1 cellular context compared by ENCODE assay signal in the genomic region with DNA sequence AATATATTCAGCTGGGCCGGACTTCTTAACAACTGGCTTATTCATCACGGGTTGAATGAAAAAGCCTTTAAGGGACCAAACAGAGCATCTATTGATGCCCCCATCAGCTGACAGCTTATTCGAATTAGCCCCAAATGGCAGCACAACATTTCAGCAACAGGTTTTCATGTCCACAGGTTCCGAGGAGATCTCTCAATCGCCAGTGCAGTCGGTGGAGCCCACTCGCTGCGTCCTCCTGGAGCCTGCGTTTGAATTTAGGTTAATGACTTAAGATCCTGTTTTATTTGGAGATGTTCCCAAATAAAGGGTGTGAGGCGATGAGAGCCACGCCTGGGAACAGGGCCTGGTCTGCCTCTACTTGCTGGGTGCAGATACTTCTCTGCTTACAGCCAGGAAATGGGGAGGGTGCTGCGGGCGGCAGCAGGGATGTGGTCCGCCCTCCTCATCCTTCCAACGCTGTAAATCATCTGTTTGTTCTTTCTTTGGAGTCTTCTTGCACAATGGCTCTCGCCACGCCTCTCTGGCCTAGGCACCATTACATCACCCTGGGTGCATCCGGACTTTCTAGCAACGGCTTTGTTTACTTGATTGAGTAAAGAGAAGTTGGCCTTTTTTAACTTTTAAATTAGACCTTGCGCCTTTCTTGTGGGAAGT.
TF ChIP-seq lines count a peak whose summit lies in the region.

No MANE protein-coding gene starts in this region.

TF ChIP-seq in HepG2, 621 proteins besides CTCF, POLR2A, EP300 and RAD21 (continued from another document and continues in another):
- TF ChIP-seq, protein P1, sequence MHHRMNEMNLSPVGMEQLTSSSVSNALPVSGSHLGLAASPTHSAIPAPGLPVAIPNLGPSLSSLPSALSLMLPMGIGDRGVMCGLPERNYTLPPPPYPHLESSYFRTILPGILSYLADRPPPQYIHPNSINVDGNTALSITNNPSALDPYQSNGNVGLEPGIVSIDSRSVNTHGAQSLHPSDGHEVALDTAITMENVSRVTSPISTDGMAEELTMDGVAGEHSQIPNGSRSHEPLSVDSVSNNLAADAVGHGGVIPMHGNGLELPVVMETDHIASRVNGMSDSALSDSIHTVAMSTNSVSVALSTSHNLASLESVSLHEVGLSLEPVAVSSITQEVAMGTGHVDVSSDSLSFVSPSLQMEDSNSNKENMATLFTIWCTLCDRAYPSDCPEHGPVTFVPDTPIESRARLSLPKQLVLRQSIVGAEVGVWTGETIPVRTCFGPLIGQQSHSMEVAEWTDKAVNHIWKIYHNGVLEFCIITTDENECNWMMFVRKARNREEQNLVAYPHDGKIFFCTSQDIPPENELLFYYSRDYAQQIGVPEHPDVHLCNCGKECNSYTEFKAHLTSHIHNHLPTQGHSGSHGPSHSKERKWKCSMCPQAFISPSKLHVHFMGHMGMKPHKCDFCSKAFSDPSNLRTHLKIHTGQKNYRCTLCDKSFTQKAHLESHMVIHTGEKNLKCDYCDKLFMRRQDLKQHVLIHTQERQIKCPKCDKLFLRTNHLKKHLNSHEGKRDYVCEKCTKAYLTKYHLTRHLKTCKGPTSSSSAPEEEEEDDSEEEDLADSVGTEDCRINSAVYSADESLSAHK (CRISPR knock-in tag; IDR thresholded peaks at IDR 0.05; ENCODE audit: borderline replicate concordance), result peak; percentile 26; the same call in 1 of the 2 replicates
- TF ChIP-seq MBNL3 (CRISPR knock-in tag; conservative IDR thresholded peaks at IDR 0.05) (no peak), NFE2 (CRISPR knock-in tag; IDR thresholded peaks at IDR 0.05) (no peak), MAF1 (CRISPR knock-in tag; IDR thresholded peaks at IDR 0.05; ENCODE audit: borderline replicate concordance) (no peak), SAFB2 (CRISPR knock-in tag; IDR thresholded peaks at IDR 0.05; ENCODE audit: borderline replicate concordance, low read depth) (peak; percentile 88; the same call in 1 of the 2 replicates), ZNF121 (CRISPR knock-in tag; IDR thresholded peaks at IDR 0.05) (peak; percentile 63; the same call in 1 of the 2 replicates), STAG1 (CRISPR knock-in tag; IDR thresholded peaks at IDR 0.05) (peak; percentile 41), NONO (IDR thresholded peaks at IDR 0.05) (no peak), NONO (CRISPR knock-in tag; conservative IDR thresholded peaks at IDR 0.05) (peak; percentile 90), ZNF282 (IDR thresholded peaks at IDR 0.05; ENCODE audit: partially characterized antibody) (no peak), NR2C2 (CRISPR knock-in tag; IDR thresholded peaks at IDR 0.05; ENCODE audit: borderline replicate concordance) (peak; percentile 73; the same call in 1 of the 2 replicates), NR2F1 (CRISPR knock-in tag; IDR thresholded peaks at IDR 0.05) (peak; percentile 67 to 83; a peak in 2 of 4 replicates), ZNF644 (CRISPR knock-in tag; IDR thresholded peaks at IDR 0.05; ENCODE audit: low read depth) (peak; percentile 96), TBX2 (CRISPR knock-in tag; IDR thresholded peaks at IDR 0.05; ENCODE audit: borderline replicate concordance) (peak; percentile 99), REPIN1 (CRISPR knock-in tag; IDR thresholded peaks at IDR 0.05; ENCODE audit: borderline replicate concordance, low read depth) (peak; percentile 96), KLF9 (CRISPR knock-in tag; IDR thresholded peaks at IDR 0.05; ENCODE audit: low read depth) (peak; percentile 98), ZNF850 (CRISPR knock-in tag; conservative IDR thresholded peaks at IDR 0.05) (no peak), MZF1 (CRISPR knock-in tag; IDR thresholded peaks at IDR 0.05; ENCODE audit: borderline replicate concordance) (0 out of 2 replicates have a peak, but pooled peaks have one; percentile 68)
- TF ChIP-seq, protein P2, sequence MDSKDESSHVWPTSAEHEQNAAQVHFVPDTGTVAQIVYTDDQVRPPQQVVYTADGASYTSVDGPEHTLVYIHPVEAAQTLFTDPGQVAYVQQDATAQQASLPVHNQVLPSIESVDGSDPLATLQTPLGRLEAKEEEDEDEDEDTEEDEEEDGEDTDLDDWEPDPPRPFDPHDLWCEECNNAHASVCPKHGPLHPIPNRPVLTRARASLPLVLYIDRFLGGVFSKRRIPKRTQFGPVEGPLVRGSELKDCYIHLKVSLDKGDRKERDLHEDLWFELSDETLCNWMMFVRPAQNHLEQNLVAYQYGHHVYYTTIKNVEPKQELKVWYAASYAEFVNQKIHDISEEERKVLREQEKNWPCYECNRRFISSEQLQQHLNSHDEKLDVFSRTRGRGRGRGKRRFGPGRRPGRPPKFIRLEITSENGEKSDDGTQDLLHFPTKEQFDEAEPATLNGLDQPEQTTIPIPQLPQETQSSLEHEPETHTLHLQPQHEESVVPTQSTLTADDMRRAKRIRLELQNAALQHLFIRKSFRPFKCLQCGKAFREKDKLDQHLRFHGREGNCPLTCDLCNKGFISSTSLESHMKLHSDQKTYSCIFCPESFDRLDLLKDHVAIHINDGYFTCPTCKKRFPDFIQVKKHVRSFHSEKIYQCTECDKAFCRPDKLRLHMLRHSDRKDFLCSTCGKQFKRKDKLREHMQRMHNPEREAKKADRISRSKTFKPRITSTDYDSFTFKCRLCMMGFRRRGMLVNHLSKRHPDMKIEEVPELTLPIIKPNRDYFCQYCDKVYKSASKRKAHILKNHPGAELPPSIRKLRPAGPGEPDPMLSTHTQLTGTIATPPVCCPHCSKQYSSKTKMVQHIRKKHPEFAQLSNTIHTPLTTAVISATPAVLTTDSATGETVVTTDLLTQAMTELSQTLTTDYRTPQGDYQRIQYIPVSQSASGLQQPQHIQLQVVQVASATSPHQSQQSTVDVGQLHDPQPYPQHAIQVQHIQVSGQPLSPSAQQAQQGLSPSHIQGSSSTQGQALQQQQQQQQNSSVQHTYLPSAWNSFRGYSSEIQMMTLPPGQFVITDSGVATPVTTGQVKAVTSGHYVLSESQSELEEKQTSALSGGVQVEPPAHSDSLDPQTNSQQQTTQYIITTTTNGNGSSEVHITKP (CRISPR knock-in tag; IDR thresholded peaks at IDR 0.05; ENCODE audit: low read depth), result peak; percentile 91
- TF ChIP-seq, protein P3, sequence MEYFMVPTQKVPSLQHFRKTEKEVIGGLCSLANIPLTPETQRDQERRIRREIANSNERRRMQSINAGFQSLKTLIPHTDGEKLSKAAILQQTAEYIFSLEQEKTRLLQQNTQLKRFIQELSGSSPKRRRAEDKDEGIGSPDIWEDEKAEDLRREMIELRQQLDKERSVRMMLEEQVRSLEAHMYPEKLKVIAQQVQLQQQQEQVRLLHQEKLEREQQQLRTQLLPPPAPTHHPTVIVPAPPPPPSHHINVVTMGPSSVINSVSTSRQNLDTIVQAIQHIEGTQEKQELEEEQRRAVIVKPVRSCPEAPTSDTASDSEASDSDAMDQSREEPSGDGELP (IDR thresholded peaks at IDR 0.05; ENCODE audit: borderline replicate concordance, low read depth), result peak; percentile 96
- TF ChIP-seq, protein P4, sequence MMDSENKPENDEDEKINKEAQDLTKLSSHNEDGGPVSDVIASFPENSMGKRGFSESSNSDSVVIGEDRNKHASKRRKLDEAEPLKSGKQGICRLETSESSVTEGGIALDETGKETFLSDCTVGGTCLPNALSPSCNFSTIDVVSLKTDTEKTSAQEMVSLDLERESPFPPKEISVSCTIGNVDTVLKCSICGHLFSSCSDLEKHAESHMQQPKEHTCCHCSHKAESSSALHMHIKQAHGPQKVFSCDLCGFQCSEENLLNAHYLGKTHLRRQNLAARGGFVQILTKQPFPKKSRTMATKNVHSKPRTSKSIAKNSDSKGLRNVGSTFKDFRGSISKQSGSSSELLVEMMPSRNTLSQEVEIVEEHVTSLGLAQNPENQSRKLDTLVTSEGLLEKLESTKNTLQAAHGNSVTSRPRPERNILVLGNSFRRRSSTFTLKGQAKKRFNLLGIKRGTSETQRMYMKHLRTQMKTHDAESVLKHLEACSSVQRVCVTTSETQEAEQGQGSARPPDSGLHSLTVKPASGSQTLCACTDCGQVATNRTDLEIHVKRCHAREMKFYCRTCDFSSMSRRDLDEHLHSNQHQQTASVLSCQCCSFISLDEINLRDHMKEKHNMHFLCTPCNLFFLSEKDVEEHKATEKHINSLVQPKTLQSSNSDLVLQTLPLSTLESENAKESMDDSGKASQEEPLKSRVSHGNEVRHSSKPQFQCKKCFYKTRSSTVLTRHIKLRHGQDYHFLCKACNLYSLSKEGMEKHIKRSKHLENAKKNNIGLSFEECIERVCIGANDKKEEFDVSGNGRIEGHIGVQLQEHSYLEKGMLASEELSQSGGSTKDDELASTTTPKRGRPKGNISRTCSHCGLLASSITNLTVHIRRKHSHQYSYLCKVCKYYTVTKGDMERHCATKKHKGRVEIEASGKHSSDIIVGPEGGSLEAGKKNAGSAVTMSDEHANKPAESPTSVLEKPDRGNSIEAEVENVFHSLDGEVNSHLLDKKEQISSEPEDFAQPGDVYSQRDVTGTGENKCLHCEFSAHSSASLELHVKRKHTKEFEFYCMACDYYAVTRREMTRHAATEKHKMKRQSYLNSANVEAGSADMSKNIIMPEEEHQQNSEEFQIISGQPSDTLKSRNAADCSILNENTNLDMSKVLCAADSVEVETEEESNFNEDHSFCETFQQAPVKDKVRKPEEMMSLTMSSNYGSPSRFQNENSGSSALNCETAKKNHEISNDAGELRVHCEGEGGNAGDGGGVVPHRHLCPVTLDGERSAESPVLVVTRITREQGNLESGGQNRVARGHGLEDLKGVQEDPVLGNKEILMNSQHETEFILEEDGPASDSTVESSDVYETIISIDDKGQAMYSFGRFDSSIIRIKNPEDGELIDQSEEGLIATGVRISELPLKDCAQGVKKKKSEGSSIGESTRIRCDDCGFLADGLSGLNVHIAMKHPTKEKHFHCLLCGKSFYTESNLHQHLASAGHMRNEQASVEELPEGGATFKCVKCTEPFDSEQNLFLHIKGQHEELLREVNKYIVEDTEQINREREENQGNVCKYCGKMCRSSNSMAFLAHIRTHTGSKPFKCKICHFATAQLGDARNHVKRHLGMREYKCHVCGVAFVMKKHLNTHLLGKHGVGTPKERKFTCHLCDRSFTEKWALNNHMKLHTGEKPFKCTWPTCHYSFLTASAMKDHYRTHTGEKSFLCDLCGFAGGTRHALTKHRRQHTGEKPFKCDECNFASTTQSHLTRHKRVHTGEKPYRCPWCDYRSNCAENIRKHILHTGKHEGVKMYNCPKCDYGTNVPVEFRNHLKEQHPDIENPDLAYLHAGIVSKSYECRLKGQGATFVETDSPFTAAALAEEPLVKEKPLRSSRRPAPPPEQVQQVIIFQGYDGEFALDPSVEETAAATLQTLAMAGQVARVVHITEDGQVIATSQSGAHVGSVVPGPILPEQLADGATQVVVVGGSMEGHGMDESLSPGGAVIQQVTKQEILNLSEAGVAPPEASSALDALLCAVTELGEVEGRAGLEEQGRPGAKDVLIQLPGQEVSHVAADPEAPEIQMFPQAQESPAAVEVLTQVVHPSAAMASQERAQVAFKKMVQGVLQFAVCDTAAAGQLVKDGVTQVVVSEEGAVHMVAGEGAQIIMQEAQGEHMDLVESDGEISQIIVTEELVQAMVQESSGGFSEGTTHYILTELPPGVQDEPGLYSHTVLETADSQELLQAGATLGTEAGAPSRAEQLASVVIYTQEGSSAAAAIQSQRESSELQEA (CRISPR knock-in tag; IDR thresholded peaks at IDR 0.05; ENCODE audit: not compliant biosample characterization), result peak; percentile 58
- TF ChIP-seq, protein P5, sequence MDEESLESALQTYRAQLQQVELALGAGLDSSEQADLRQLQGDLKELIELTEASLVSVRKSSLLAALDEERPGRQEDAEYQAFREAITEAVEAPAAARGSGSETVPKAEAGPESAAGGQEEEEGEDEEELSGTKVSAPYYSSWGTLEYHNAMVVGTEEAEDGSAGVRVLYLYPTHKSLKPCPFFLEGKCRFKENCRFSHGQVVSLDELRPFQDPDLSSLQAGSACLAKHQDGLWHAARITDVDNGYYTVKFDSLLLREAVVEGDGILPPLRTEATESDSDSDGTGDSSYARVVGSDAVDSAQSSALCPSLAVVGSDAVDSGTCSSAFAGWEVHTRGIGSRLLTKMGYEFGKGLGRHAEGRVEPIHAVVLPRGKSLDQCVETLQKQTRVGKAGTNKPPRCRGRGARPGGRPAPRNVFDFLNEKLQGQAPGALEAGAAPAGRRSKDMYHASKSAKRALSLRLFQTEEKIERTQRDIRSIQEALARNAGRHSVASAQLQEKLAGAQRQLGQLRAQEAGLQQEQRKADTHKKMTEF (CRISPR knock-in tag; IDR thresholded peaks at IDR 0.05), result peak; percentile 100
- TF ChIP-seq, protein P6, sequence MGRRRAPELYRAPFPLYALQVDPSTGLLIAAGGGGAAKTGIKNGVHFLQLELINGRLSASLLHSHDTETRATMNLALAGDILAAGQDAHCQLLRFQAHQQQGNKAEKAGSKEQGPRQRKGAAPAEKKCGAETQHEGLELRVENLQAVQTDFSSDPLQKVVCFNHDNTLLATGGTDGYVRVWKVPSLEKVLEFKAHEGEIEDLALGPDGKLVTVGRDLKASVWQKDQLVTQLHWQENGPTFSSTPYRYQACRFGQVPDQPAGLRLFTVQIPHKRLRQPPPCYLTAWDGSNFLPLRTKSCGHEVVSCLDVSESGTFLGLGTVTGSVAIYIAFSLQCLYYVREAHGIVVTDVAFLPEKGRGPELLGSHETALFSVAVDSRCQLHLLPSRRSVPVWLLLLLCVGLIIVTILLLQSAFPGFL (CRISPR knock-in tag; IDR thresholded peaks at IDR 0.05), result no peak
- TF ChIP-seq, protein P7, sequence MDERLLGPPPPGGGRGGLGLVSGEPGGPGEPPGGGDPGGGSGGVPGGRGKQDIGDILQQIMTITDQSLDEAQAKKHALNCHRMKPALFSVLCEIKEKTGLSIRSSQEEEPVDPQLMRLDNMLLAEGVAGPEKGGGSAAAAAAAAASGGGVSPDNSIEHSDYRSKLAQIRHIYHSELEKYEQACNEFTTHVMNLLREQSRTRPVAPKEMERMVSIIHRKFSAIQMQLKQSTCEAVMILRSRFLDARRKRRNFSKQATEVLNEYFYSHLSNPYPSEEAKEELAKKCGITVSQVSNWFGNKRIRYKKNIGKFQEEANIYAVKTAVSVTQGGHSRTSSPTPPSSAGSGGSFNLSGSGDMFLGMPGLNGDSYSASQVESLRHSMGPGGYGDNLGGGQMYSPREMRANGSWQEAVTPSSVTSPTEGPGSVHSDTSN (CRISPR knock-in tag; IDR thresholded peaks at IDR 0.05), result peak; percentile 60; the same call in 1 of the 2 replicates
- TF ChIP-seq, protein P8, sequence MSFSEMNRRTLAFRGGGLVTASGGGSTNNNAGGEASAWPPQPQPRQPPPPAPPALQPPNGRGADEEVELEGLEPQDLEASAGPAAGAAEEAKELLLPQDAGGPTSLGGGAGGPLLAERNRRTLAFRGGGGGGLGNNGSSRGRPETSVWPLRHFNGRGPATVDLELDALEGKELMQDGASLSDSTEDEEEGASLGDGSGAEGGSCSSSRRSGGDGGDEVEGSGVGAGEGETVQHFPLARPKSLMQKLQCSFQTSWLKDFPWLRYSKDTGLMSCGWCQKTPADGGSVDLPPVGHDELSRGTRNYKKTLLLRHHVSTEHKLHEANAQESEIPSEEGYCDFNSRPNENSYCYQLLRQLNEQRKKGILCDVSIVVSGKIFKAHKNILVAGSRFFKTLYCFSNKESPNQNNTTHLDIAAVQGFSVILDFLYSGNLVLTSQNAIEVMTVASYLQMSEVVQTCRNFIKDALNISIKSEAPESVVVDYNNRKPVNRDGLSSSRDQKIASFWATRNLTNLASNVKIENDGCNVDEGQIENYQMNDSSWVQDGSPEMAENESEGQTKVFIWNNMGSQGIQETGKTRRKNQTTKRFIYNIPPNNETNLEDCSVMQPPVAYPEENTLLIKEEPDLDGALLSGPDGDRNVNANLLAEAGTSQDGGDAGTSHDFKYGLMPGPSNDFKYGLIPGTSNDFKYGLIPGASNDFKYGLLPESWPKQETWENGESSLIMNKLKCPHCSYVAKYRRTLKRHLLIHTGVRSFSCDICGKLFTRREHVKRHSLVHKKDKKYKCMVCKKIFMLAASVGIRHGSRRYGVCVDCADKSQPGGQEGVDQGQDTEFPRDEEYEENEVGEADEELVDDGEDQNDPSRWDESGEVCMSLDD (CRISPR knock-in tag; IDR thresholded peaks at IDR 0.05; ENCODE audit: borderline replicate concordance), result no peak
- TF ChIP-seq, protein P9, sequence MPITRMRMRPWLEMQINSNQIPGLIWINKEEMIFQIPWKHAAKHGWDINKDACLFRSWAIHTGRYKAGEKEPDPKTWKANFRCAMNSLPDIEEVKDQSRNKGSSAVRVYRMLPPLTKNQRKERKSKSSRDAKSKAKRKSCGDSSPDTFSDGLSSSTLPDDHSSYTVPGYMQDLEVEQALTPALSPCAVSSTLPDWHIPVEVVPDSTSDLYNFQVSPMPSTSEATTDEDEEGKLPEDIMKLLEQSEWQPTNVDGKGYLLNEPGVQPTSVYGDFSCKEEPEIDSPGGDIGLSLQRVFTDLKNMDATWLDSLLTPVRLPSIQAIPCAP (CRISPR knock-in tag; IDR thresholded peaks at IDR 0.05; ENCODE audit: low read depth), result no peak
